In genomic region chr13:23434431-23434830, GRCh38 we compare ENCODE assay signal across 1 cellular context.
TF ChIP-seq lines count a peak whose summit lies in the region.

No MANE protein-coding gene starts in this region.

TF ChIP-seq in WTC11, 78 proteins besides CTCF, POLR2A, EP300 and RAD21 (continued from another document):
- TF ChIP-seq ATF3 (CRISPR knock-in tag; conservative IDR thresholded peaks at IDR 0.05) (no peak), NFYB (CRISPR knock-in tag; conservative IDR thresholded peaks at IDR 0.05; ENCODE audit: low read depth) (no peak), IRF1 (CRISPR knock-in tag; IDR thresholded peaks at IDR 0.05) (no peak), FOXJ3 (CRISPR knock-in tag; IDR thresholded peaks at IDR 0.05; ENCODE audit: borderline replicate concordance) (no peak), CREB1 (CRISPR knock-in tag; IDR thresholded peaks at IDR 0.05) (no peak), USF1 (CRISPR knock-in tag; IDR thresholded peaks at IDR 0.05) (no peak), ZMAT4 (CRISPR knock-in tag; IDR thresholded peaks at IDR 0.05) (no peak), TCF7 (CRISPR knock-in tag; IDR thresholded peaks at IDR 0.05; ENCODE audit: low read depth) (no peak), HMGA2 (CRISPR knock-in tag; IDR thresholded peaks at IDR 0.05) (no peak), RELA (CRISPR knock-in tag; IDR thresholded peaks at IDR 0.05; ENCODE audit: borderline replicate concordance) (no peak), FOXP1 (CRISPR knock-in tag; IDR thresholded peaks at IDR 0.05; ENCODE audit: borderline replicate concordance) (no peak), USF2 (CRISPR knock-in tag; IDR thresholded peaks at IDR 0.05) (no peak), ARID4B (CRISPR knock-in tag; IDR thresholded peaks at IDR 0.05; ENCODE audit: borderline replicate concordance) (no peak)
